Comparison of ENCODE assay signal across 8 cellular contexts in genomic region chr15:62059818-62060115, GRCh38. TPM values are rescaled to one million over a fixed set of nuclear protein-coding genes. Genes with fewer than 3 reads are reported as not detected.
DNase-seq lines count a peak whose midpoint lies in the region; TF ChIP-seq lines count a peak whose summit lies in the region.

No MANE protein-coding gene starts in this region.

- H3K4me3 ChIP-seq in HFF-Myc (replicated peaks; ENCODE audit: low read depth, low read length) (peak overlapping the region; percentile 88), MG63 (peak overlapping the region; percentile 78), cardiac fibroblast (replicated peaks in 1 of 2; ENCODE audit: low read depth in 2 of 2, low read length in 2 of 2) (peak overlapping the region; percentile 85 to 95)

- no peaks in the 10 kb centered on the region for H3K36me3 ChIP-seq in MG63

- peak overlapping the region; percentile 94 for H3K27ac ChIP-seq in VCaP

- no peak for TF ChIP-seq CTCF in GM13976 (IDR thresholded peaks at IDR 0.05; ENCODE audit: borderline replicate concordance, control extremely low read depth, extremely low read depth, insufficient read depth, missing control alignments)
- no peak for TF ChIP-seq CTCF in HFF-Myc (IDR thresholded peaks at IDR 0.05; ENCODE audit: low read depth, low read length, missing control alignments)
- no peak for TF ChIP-seq CTCF in VCaP (conservative IDR thresholded peaks at IDR 0.05)
- no peak for TF ChIP-seq CTCF in cardiac fibroblast (IDR thresholded peaks at IDR 0.05; ENCODE audit: low read depth, low read length)

- in situ Hi-C loops in GM13976 (cut with MboI; ENCODE audit: low sequenced_read_pairs, unreplicated experiment) = loop anchor here (10.0 kb wide), 1 partner anchor 185 kb away; no protein-coding TSS in a partner anchor

- no peaks in the 10 kb centered on the region for H3K9me3 ChIP-seq in MG63

- no peaks in the 10 kb centered on the region for H3K27me3 ChIP-seq in MG63

- DNase-seq in GM13976 (ENCODE audit: low spot score) = peak; percentile 82
- DNase-seq in HFF-Myc (ENCODE audit: extremely low read depth, low read depth) = no peak
- DNase-seq in MG63 = peak; percentile 53
- peak; percentile 48 to 62 for DNase-seq in cardiac fibroblast (ENCODE audit: low read depth in 2 of 2)
- peak; percentile 46 for DNase-seq in kidney glomerular epithelial cell (lab: John Stamatoyannopoulos, UW)
- DNase-seq in stimulated activated CD4-positive, alpha-beta T cell treated with anti-CD3 and anti-CD28 coated beads, Interleukin-2, amount 100 ng/mL, for 4 hours (ENCODE audit: low read depth) = peak; percentile 43
- DNase-seq in NCI-H1048 (lab: John Stamatoyannopoulos, UW) = no peak

RNA-seq across cellular contexts. Expression of gene VPS13C, which starts 0.5 kb away (rescaled TPM):
- total RNA-seq in MG63 (2014; rRNA removed; shearing (Covaris generic); ENCODE audit: low replicate concordance) = 7.9 and 13.0 TPM in 2 replicates

RNA-seq across cellular contexts. Expression of gene C2CD4A, which starts 7.0 kb away (rescaled TPM):
- not detected in 2 replicates for total RNA-seq in MG63 (2014; rRNA removed; shearing (Covaris generic); ENCODE audit: low replicate concordance)

Comparison
In these comparisons a context has a peak if more than half of its experiments do, and no peak if none do; other contexts are left out.
1. DNase-seq: peak in GM13976 (single experiment), MG63 (single experiment), cardiac fibroblast (2 of 2), kidney glomerular epithelial cell (single experiment) and stimulated activated CD4-positive, alpha-beta T cell treated with anti-CD3 and anti-CD28 coated beads, Interleukin-2, amount 100 ng/mL, for 4 hours (single experiment); none in HFF-Myc (single experiment) and NCI-H1048 (single experiment).
2. Peak in every context shown above with its lines, with median percentiles within 50 percentile points of each other: H3K4me3 ChIP-seq.